In genomic region chr22:46056169-46057041, GRCh38 we compare ENCODE assay signal across 9 cellular contexts.
DNase-seq lines count a peak whose midpoint lies in the region; ATAC-seq, FAIRE-seq and TF ChIP-seq lines count a peak whose summit lies in the region.
"Had no signal": no experiment of that assay in that cellular context is flagged by ENCODE, and none has a peak within 500 bp of the region (broad histone marks: within the 10 kb centered on the region; RNA-seq: fewer than 3 reads in every experiment).

No MANE protein-coding gene starts in this region.

- H3K4me1 Mint-ChIP-seq in T-helper 1 cell treated with Interleukin-12 subunit alpha and Interleukin-12 subunit beta and Interleukin-4 antibody, amounts not matched to agents 30 μg/mL and 1 μg/mL, for 36 hours (ENCODE audit: low read depth): peaks cover 28% of the 10 kb centered on the region

- dilution Hi-C loops in keratinocyte (cut with MboI; ENCODE audit: extremely low pct_ligation_motif_present, low sequenced_read_pairs): no loop called here

- WGBS in suprapubic skin: 4% methylated on average over 16 of the region's 22 CpGs

- H3K79me2 ChIP-seq in keratinocyte (ENCODE audit: control insufficient read depth, insufficient read depth, low read length): peaks cover 79% of the 10 kb centered on the region

- no peak overlapping the region for H3K4me3 Mint-ChIP-seq in T-helper 1 cell treated with Interleukin-12 subunit alpha and Interleukin-12 subunit beta and Interleukin-4 antibody, amounts not matched to agents 30 μg/mL and 1 μg/mL, for 36 hours

- no peak for ATAC-seq in HG02852 (IDR thresholded peaks at IDR 0.05; ENCODE audit: unreplicated experiment)
- ATAC-seq in GM19395 (IDR thresholded peaks at IDR 0.05; ENCODE audit: unreplicated experiment): no peak

- H3K9ac ChIP-seq in adipocyte (ENCODE audit: low read length) (peak overlapping the region; percentile 97), keratinocyte (ENCODE audit: control insufficient read depth, extremely low read depth, insufficient read depth, low read length) (peak overlapping the region; percentile 89)

- peak overlapping the region; percentile 100 for H3K4me2 ChIP-seq in keratinocyte (ENCODE audit: control insufficient read depth, extremely low read depth, insufficient read depth, low read depth, low read length)

- no peaks in the 10 kb centered on the region for H3K9me1 ChIP-seq in keratinocyte (ENCODE audit: control insufficient read depth, extremely low read depth, insufficient read depth, low read length)

- H3K4me3 ChIP-seq in adipocyte (ENCODE audit: low read length): peak overlapping the region; percentile 87
- peak overlapping the region; percentile 66 to 72 (median 69) for H3K4me3 ChIP-seq in keratinocyte (ENCODE audit: control insufficient read depth in 2 of 3, extremely low read depth in 1 of 3, insufficient read depth in 2 of 3, low read depth in 1 of 3, low read length in 3 of 3)
- H3K4me3 ChIP-seq in suprapubic skin: peak overlapping the region; percentile 83

- H3K27ac Mint-ChIP-seq in T-helper 1 cell treated with Interleukin-12 subunit alpha and Interleukin-12 subunit beta and Interleukin-4 antibody, amounts not matched to agents 30 μg/mL and 1 μg/mL, for 36 hours: peak overlapping the region; percentile 68

- H2AFZ ChIP-seq in keratinocyte (ENCODE audit: control insufficient read depth, low read length): no peak overlapping the region

- H3K9me3 Mint-ChIP-seq in T-helper 1 cell treated with Interleukin-12 subunit alpha and Interleukin-12 subunit beta and Interleukin-4 antibody, amounts not matched to agents 30 μg/mL and 1 μg/mL, for 36 hours: no peaks in the 10 kb centered on the region

- no peak for TF ChIP-seq CTCF in keratinocyte (optimal IDR thresholded peaks at IDR 0.05 in 1 of 3, IDR thresholded peaks at IDR 0.05 in 1 of 3, conservative IDR thresholded peaks at IDR 0.05 in 1 of 3; ENCODE audit: extremely low read depth in 1 of 3, insufficient read depth in 2 of 3, low read length in 3 of 3)
- TF ChIP-seq CTCF in suprapubic skin (IDR thresholded peaks at IDR 0.05): no peak

- H3K27ac ChIP-seq in keratinocyte (ENCODE audit: control insufficient read depth, insufficient read depth, low read length) (peak overlapping the region; percentile 96), suprapubic skin (peak overlapping the region; percentile 98)

- H3K36me3 Mint-ChIP-seq in T-helper 1 cell treated with Interleukin-12 subunit alpha and Interleukin-12 subunit beta and Interleukin-4 antibody, amounts not matched to agents 30 μg/mL and 1 μg/mL, for 36 hours (ENCODE audit: low read depth): no peaks in the 10 kb centered on the region

- no peaks in the 10 kb centered on the region for H3K9me3 ChIP-seq in adipocyte (ENCODE audit: control insufficient read depth, low read length)
- no peaks in the 10 kb centered on the region for H3K9me3 ChIP-seq in keratinocyte (ENCODE audit: control insufficient read depth, low read depth, low read length)
- no peaks in the 10 kb centered on the region for H3K9me3 ChIP-seq in suprapubic skin

- H3K36me3 ChIP-seq in adipocyte (ENCODE audit: control insufficient read depth, insufficient read depth, low read length, severe bottlenecking) (no peaks in the 10 kb centered on the region), keratinocyte (ENCODE audit: control insufficient read depth in 2 of 2, extremely low read depth in 1 of 2, insufficient read depth in 2 of 2, low read length in 2 of 2) (peaks cover 0 to 1% of the 10 kb centered on the region in 2 experiments), suprapubic skin (no peaks in the 10 kb centered on the region)

- H3K27me3 Mint-ChIP-seq in T-helper 1 cell treated with Interleukin-12 subunit alpha and Interleukin-12 subunit beta and Interleukin-4 antibody, amounts not matched to agents 30 μg/mL and 1 μg/mL, for 36 hours (ENCODE audit: low read depth): no peaks in the 10 kb centered on the region

- no peak for TF ChIP-seq EP300 in suprapubic skin (IDR thresholded peaks at IDR 0.05)

- H4K20me1 ChIP-seq in keratinocyte (ENCODE audit: control insufficient read depth, extremely low read depth, insufficient read depth, low read length): no peaks in the 10 kb centered on the region

- H3K4me1 ChIP-seq in adipocyte (ENCODE audit: control insufficient read depth, insufficient read depth, low read length) (peaks cover 72% of the 10 kb centered on the region), keratinocyte (ENCODE audit: control insufficient read depth, extremely low read depth, insufficient read depth, low read length) (peaks cover 64% of the 10 kb centered on the region), suprapubic skin (peaks cover 95% of the 10 kb centered on the region)

- DNase-seq in T-helper 1 cell (no peak), adipocyte (ENCODE audit: low read depth) (peak; percentile 67), keratinocyte (ENCODE audit: low read depth, low spot score) (no peak), suprapubic skin (ENCODE audit: low spot score in 2 of 2) (peak; percentile 67 to 83), NCI-H1417 (lab: John Stamatoyannopoulos, UW) (no peak)
- DNase-seq: AML-193 had no signal

- H3K27me3 ChIP-seq in adipocyte (replicated peaks; ENCODE audit: control insufficient read depth, insufficient read depth, low read length) (no peaks in the 10 kb centered on the region), keratinocyte (ENCODE audit: control insufficient read depth, extremely low read depth, insufficient read depth, low read length) (no peaks in the 10 kb centered on the region), suprapubic skin (no peaks in the 10 kb centered on the region)

- no peak for TF ChIP-seq POLR2A in suprapubic skin (IDR thresholded peaks at IDR 0.05)

- FAIRE-seq in keratinocyte (lab: Jason Lieb, UNC): peak; percentile 23

Comparison
In these comparisons a context has a peak if more than half of its experiments do, and no peak if none do; other contexts are left out.
1. DNase-seq: peak in adipocyte (single experiment) and suprapubic skin (2 of 2); none in T-helper 1 cell (0 of 5), keratinocyte (single experiment) and NCI-H1417 (0 of 3).
2. Peak in every context shown above with its lines, with median percentiles within 50 percentile points of each other: H3K4me3 ChIP-seq.